Comparison of ENCODE assay signal across 11 cellular contexts in genomic region chr11:36565033-36565610, GRCh38. TPM values are rescaled to one million over a fixed set of nuclear protein-coding genes. Genes with fewer than 3 reads are reported as not detected.
DNase-seq lines count a peak whose midpoint lies in the region; ATAC-seq, FAIRE-seq and TF ChIP-seq lines count a peak whose summit lies in the region.
"Had no signal": no experiment of that assay in that cellular context is flagged by ENCODE, and none has a peak within 500 bp of the region (broad histone marks: within the 10 kb centered on the region; RNA-seq: fewer than 3 reads in every experiment).

No MANE protein-coding gene starts in this region.

- H3K4me1 Mint-ChIP-seq in T-helper 17 cell, result peaks cover 11% of the 10 kb centered on the region

- TF ChIP-seq POLR2A in heart left ventricle (IDR thresholded peaks at IDR 0.05), result no peak

- peaks cover 0 to 3% (median 0%) of the 10 kb centered on the region in 9 donors for H3K27me3 ChIP-seq in heart left ventricle
- peaks cover 0 to 3% (median 1%) of the 10 kb centered on the region in 5 donors for H3K27me3 ChIP-seq in subcutaneous abdominal adipose tissue (ENCODE audit: control insufficient read depth in 5 of 5, insufficient read depth in 4 of 5, low read length in 5 of 5)

- intact Hi-C loops in heart left ventricle (cut with DNase I) (loop anchor here in 7 of 10 donors (5.0 to 10.0 kb wide), 5 partner anchors 57 to 182 kb away; no protein-coding TSS in a partner anchor), Right ventricle myocardium inferior (cut with DNase I) (no loop called here), kidney (cut with DNase I) (loop anchor here (10.0 kb wide), 1 partner anchor 110 kb away; no protein-coding TSS in a partner anchor)

- H3K27me3 Mint-ChIP-seq in T-helper 17 cell, result peaks cover 40% of the 10 kb centered on the region

- H3K4me3 ChIP-seq in heart left ventricle (peak overlapping the region in 8 of 12 donors; percentile 25 to 55 (median 48)), kidney (ENCODE audit: low read length in 2 of 2) (peak overlapping the region; percentile 57 to 58), subcutaneous abdominal adipose tissue (ENCODE audit: low read depth in 1 of 5, low read length in 5 of 5) (peak overlapping the region in 3 of 5 donors; percentile 24 to 50 (median 37))

- no peak for DNase-seq in heart left ventricle
- DNase-seq in Right ventricle myocardium inferior (ENCODE audit: missing footprints), result no peak
- no peak for DNase-seq in T-helper 17 cell
- no peak for DNase-seq in kidney
- no peak for DNase-seq in NCI-H187 (lab: John Stamatoyannopoulos, UW)
- no peak for DNase-seq in NCI-H345 treated with DMSO at 0.1 percent for 48 hours (lab: John Stamatoyannopoulos, UW; ENCODE audit: unreplicated experiment)
- no peak for DNase-seq in OCI-M2 (lab: John Stamatoyannopoulos, UW; ENCODE audit: unreplicated experiment)
- DNase-seq: cortex of kidney had no signal

- H3K4me3 Mint-ChIP-seq in T-helper 17 cell, result peak overlapping the region; percentile 81

- WGBS in heart left ventricle, 4 donors, result 56 to 66% (median 57%) methylated on average over 6 of the region's 6 CpGs

- H3K27ac Mint-ChIP-seq in T-helper 17 cell, result no peak overlapping the region
- H3K27ac Mint-ChIP-seq: H9 had no signal

- H3K36me3 ChIP-seq in heart left ventricle, result no peaks in the 10 kb centered on the region
- no peaks in the 10 kb centered on the region for H3K36me3 ChIP-seq in kidney (ENCODE audit: control insufficient read depth in 1 of 2, insufficient read depth in 2 of 2, low read length in 2 of 2)
- no peaks in the 10 kb centered on the region for H3K36me3 ChIP-seq in subcutaneous abdominal adipose tissue (ENCODE audit: control insufficient read depth in 5 of 5, insufficient read depth in 5 of 5, low read length in 5 of 5)

- no peaks in the 10 kb centered on the region for H3K36me3 Mint-ChIP-seq in T-helper 17 cell (ENCODE audit: low read depth)

- FAIRE-seq in kidney (lab: Jason Lieb, UNC), result no peak

- ATAC-seq in heart left ventricle (no peak), Right ventricle myocardium inferior (no peak), T-helper 17 cell (no peak)

- H3K27ac ChIP-seq in heart left ventricle (no peak overlapping the region), kidney (ENCODE audit: low read depth in 2 of 2, low read length in 2 of 2) (no peak overlapping the region), subcutaneous abdominal adipose tissue (ENCODE audit: low read depth, low read length) (no peak overlapping the region)

- H3K9ac ChIP-seq in kidney (ENCODE audit: low read length in 2 of 2) (peak overlapping the region in 1 of 2 donors; percentile 8), subcutaneous abdominal adipose tissue (ENCODE audit: low read length in 5 of 5) (peak overlapping the region in 1 of 5 donors; percentile 53)

- H3K4me1 ChIP-seq in heart left ventricle (peaks cover 0 to 7% (median 0%) of the 10 kb centered on the region in 12 donors), kidney (ENCODE audit: control insufficient read depth in 1 of 2, insufficient read depth in 1 of 2, low read depth in 1 of 2, low read length in 2 of 2) (no peaks in the 10 kb centered on the region), subcutaneous abdominal adipose tissue (ENCODE audit: control insufficient read depth in 5 of 5, insufficient read depth in 5 of 5, low read length in 5 of 5) (peaks cover 0 to 6% (median 5%) of the 10 kb centered on the region in 5 donors)

- TF ChIP-seq CTCF in heart left ventricle (IDR thresholded peaks at IDR 0.05) (no peak), kidney (IDR thresholded peaks at IDR 0.05; ENCODE audit: borderline replicate concordance, extremely low read depth, insufficient read depth) (no peak)

- H3K9me3 ChIP-seq in heart left ventricle (no peaks in the 10 kb centered on the region), T-helper 17 cell (ENCODE audit: control insufficient read depth, low read length, poor library complexity, severe bottlenecking) (no peaks in the 10 kb centered on the region), kidney (ENCODE audit: control insufficient read depth in 1 of 2, low read length in 2 of 2) (no peaks in the 10 kb centered on the region), subcutaneous abdominal adipose tissue (ENCODE audit: control insufficient read depth in 5 of 5, low read length in 5 of 5) (peaks cover 0 to 2% (median 0%) of the 10 kb centered on the region in 5 donors)

RNA-seq across cellular contexts. Expression of gene RAG1, which starts 2.7 kb away (rescaled TPM):
- total RNA-seq in heart left ventricle, result 1 to 10 TPM in 7 of 9 donors, under 1 TPM in 2; 0.44 to 2.6 (median 1.6) TPM
- under 1 TPM; 0.51 to 0.80 TPM for polyA plus RNA-seq in heart left ventricle
- 1.6 TPM for total RNA-seq in Right ventricle myocardium inferior
- total RNA-seq in T-helper 17 cell, result under 1 TPM; 0.16 to 0.27 TPM
- total RNA-seq in kidney, result 1.9 TPM
- 1.4 TPM for polyA plus RNA-seq in kidney (ENCODE audit: insufficient read depth, low read depth, low replicate concordance)

RNA-seq across cellular contexts. Expression of gene IFTAP, which starts 29.2 kb away (rescaled TPM):
- total RNA-seq in heart left ventricle, result 10 to 100 TPM; 30.9 to 49.6 (median 42.5) TPM
- 10 to 100 TPM; 40.1 to 89.0 TPM for polyA plus RNA-seq in heart left ventricle
- total RNA-seq in Right ventricle myocardium inferior, result 39.7 TPM
- 1 to 10 TPM; 1.9 to 4.4 TPM for total RNA-seq in T-helper 17 cell
- total RNA-seq in kidney, result 13.4 TPM
- 49.3 TPM for polyA plus RNA-seq in kidney (ENCODE audit: insufficient read depth, low read depth, low replicate concordance)

RNA-seq across cellular contexts. Expression of gene RAG2, which starts 32.9 kb away (rescaled TPM):
- total RNA-seq in heart left ventricle (not detected), Right ventricle myocardium inferior (not detected), T-helper 17 cell (not detected), kidney (not detected)
- polyA plus RNA-seq in heart left ventricle (not detected), kidney (ENCODE audit: insufficient read depth, low read depth, low replicate concordance) (not detected)
- total RNA-seq: H9, NCI-H460 had no signal

RNA-seq across cellular contexts. Expression of gene TRAF6, which starts 55.0 kb away (rescaled TPM):
- total RNA-seq in heart left ventricle (10 to 100 TPM; 10.1 to 17.4 (median 15.1) TPM), Right ventricle myocardium inferior (12.1 TPM), T-helper 17 cell (10 to 100 TPM; 20.2 to 26.2 TPM), kidney (16.5 TPM)
- polyA plus RNA-seq in heart left ventricle (1 to 10 TPM; 2.7 to 6.6 TPM), kidney (ENCODE audit: insufficient read depth, low read depth, low replicate concordance) (4.0 TPM)
